In the genomic region with DNA sequence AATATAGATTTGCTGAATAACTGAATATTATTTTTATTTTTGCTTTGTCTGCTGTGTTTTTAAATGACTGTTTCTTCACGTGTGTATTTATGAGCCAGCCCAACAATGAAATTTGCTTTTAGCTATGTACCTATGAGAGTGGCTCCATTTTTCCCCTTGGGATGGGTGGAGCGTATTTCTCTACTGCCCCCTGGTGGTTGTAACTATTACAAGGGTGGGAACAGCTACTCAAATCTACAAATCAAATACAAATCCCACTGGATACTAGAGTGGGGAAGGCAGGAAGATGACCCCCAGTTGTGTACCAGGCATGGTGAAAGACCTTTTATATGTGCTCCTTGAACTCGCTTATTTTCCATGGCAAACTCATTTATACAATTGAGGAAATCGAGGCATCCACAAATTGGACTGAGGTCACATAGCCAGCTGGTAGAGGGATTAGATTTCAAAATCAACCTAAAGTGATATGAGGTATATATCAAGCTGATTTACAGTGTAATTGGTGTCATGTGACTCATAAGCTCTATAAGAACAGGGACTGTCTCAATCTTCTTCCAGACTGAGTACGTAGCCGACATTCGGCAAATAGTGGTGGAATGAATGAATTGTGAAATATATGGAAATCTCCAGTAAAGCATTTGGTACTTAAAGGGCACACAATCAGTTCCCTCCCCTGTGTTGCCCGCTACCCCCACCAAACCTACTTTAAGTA, we compare ENCODE assay signal across 8 cellular contexts.
DNase-seq lines count a peak whose midpoint lies in the region; ATAC-seq and TF ChIP-seq lines count a peak whose summit lies in the region.

No MANE protein-coding gene starts in this region.

- no peak overlapping the region for H3K4me3 Mint-ChIP-seq in activated T-helper 1 cell treated with anti-CD3 and anti-CD28 coated beads, Interleukin-12 subunit alpha, Interleukin-12 subunit beta, Interleukin-2, Interleukin-4 antibody, amounts not matched to agents 30 ng/mL and 10 ng/mL and 1 ng/mL, durations not matched to agents 14 hours and 24 hours and 36 hours

- H3K9me3 Mint-ChIP-seq in activated T-helper 1 cell treated with anti-CD3 and anti-CD28 coated beads, Interleukin-12 subunit alpha, Interleukin-12 subunit beta, Interleukin-2, Interleukin-4 antibody, amounts not matched to agents 30 ng/mL and 10 ng/mL and 1 ng/mL, durations not matched to agents 14 hours and 24 hours and 36 hours = no peaks in the 10 kb centered on the region

- TF ChIP-seq CTCF in foreskin fibroblast (IDR thresholded peaks at IDR 0.05; ENCODE audit: low read depth, low read length) = peak; percentile 69
- TF ChIP-seq CTCF in prostate gland (IDR thresholded peaks at IDR 0.05) = peak; percentile 44 to 81 (median 64)

- H3K9me3 ChIP-seq in prostate gland = no peaks in the 10 kb centered on the region

- H3K27ac ChIP-seq in prostate gland = no peak overlapping the region

- H3K4me3 ChIP-seq in foreskin fibroblast (ENCODE audit: low read depth in 1 of 2, low read length in 2 of 2) = no peak overlapping the region
- H3K4me3 ChIP-seq in prostate gland = no peak overlapping the region

- peak; percentile 58 for DNase-seq in ACHN
- DNase-seq in GM03348 (ENCODE audit: low spot score) = peak; percentile 52
- peak; percentile 34 for DNase-seq in NCI-H1092 (lab: John Stamatoyannopoulos, UW)
- peak; percentile 38 for DNase-seq in SKM-1 treated with dmso at 0.1 percent for 144 hours (lab: John Stamatoyannopoulos, UW; ENCODE audit: unreplicated experiment)
- DNase-seq in foreskin fibroblast = peak; percentile 36 to 77
- DNase-seq in prostate gland (ENCODE audit: low spot score) = peak; percentile 45
- no peak for DNase-seq in activated T-helper 1 cell treated with anti-CD3 and anti-CD28 coated beads, Interleukin-12 subunit alpha, Interleukin-12 subunit beta, Interleukin-2, Interleukin-4 antibody, amounts not matched to agents 30 ng/mL and 10 ng/mL and 1 ng/mL, durations not matched to agents 14 hours and 24 hours and 36 hours (ENCODE audit: low spot score)

- ATAC-seq in HG02610 (IDR thresholded peaks at IDR 0.05; ENCODE audit: unreplicated experiment) = peak; percentile 76

- H3K36me3 ChIP-seq in prostate gland = no peaks in the 10 kb centered on the region

- H3K27me3 ChIP-seq in prostate gland (replicated peaks; ENCODE audit: insufficient read depth) = no peaks in the 10 kb centered on the region

- H3K27me3 Mint-ChIP-seq in activated T-helper 1 cell treated with anti-CD3 and anti-CD28 coated beads, Interleukin-12 subunit alpha, Interleukin-12 subunit beta, Interleukin-2, Interleukin-4 antibody, amounts not matched to agents 30 ng/mL and 10 ng/mL and 1 ng/mL, durations not matched to agents 14 hours and 24 hours and 36 hours (ENCODE audit: insufficient read depth) = peaks cover 8% of the 10 kb centered on the region

- no peak for TF ChIP-seq POLR2A in prostate gland (IDR thresholded peaks at IDR 0.05)

- no peaks in the 10 kb centered on the region for H3K36me3 Mint-ChIP-seq in activated T-helper 1 cell treated with anti-CD3 and anti-CD28 coated beads, Interleukin-12 subunit alpha, Interleukin-12 subunit beta, Interleukin-2, Interleukin-4 antibody, amounts not matched to agents 30 ng/mL and 10 ng/mL and 1 ng/mL, durations not matched to agents 14 hours and 24 hours and 36 hours (ENCODE audit: low read depth)

- H3K4me1 ChIP-seq in prostate gland (replicated peaks) = no peaks in the 10 kb centered on the region

- intact Hi-C loops in prostate gland (cut with DNase I) = loop anchor here (2.0 to 10.0 kb wide), 2 partner anchors 40 to 368 kb away; no protein-coding TSS in a partner anchor
- intact Hi-C loops in activated T-helper 1 cell treated with anti-CD3 and anti-CD28 coated beads, Interleukin-12 subunit alpha, Interleukin-12 subunit beta, Interleukin-2, Interleukin-4 antibody, amounts not matched to agents 30 ng/mL and 10 ng/mL and 1 ng/mL, durations not matched to agents 14 hours and 24 hours and 36 hours (cut with micrococcal nuclease) = loop anchor here (1.0 kb wide), 1 partner anchor 40 kb away; no protein-coding TSS in a partner anchor

- H3K27ac Mint-ChIP-seq in activated T-helper 1 cell treated with anti-CD3 and anti-CD28 coated beads, Interleukin-12 subunit alpha, Interleukin-12 subunit beta, Interleukin-2, Interleukin-4 antibody, amounts not matched to agents 30 ng/mL and 10 ng/mL and 1 ng/mL, durations not matched to agents 14 hours and 24 hours and 36 hours = no peak overlapping the region

- in situ Hi-C loops in ACHN (cut with HindIII; ENCODE audit: low pct_ligation_motif_present, low pct_unique_long_range_greater_than_20kb, low sequenced_read_pairs) = no loop called here

- 74% methylated on average over 8 of the region's 8 CpGs for WGBS in prostate gland

- no peaks in the 10 kb centered on the region for H3K4me1 Mint-ChIP-seq in activated T-helper 1 cell treated with anti-CD3 and anti-CD28 coated beads, Interleukin-12 subunit alpha, Interleukin-12 subunit beta, Interleukin-2, Interleukin-4 antibody, amounts not matched to agents 30 ng/mL and 10 ng/mL and 1 ng/mL, durations not matched to agents 14 hours and 24 hours and 36 hours (ENCODE audit: low read depth)
